ENCODE assay signal across 9 cellular contexts in the genomic region with DNA sequence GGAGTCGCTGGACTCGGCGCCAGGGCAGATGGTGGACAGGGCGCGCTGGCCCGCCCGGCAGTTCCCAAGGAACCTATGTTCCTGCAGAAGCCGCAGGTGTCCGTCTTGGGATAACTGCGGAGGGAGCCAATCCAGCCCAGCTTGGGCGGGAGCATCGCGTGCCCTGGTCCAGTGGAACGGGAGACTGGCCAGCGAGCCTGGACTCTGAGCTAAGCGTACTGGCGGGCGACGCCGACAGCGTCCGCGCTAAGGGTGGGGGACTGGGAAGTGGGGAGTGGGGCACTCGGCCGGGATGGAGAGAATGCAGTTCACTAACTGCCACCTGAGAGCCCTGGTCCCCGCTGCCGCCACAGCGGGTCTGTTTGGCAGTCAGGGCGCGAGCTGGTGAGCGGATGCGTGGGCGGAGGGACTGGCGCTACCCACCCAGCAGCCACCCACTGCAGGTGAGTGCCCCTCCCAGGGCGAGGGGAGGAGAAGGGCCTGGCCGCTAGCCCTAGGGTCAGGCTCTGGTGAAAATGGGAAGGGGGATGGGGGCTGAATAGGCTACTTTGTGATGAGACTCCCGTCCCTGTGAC. TPM values are rescaled to one million over a fixed set of nuclear protein-coding genes. Genes with fewer than 3 reads are reported as not detected.
DNase-seq lines count a peak whose midpoint lies in the region; ATAC-seq and TF ChIP-seq lines count a peak whose summit lies in the region.
"Had no signal": no experiment of that assay in that cellular context is flagged by ENCODE, and none has a peak within 500 bp of the region (broad histone marks: within the 10 kb centered on the region; RNA-seq: fewer than 3 reads in every experiment).

No MANE protein-coding gene starts in this region.

- H3K4me3 Mint-ChIP-seq in natural killer cell: peak overlapping the region; percentile 88

- H3K9me3 ChIP-seq in SJCRH30 (replicated peaks): no peaks in the 10 kb centered on the region

- H3K27me3 ChIP-seq in SJCRH30: no peaks in the 10 kb centered on the region
- peaks cover 0 to 83% (median 8%) of the 10 kb centered on the region in 45 donors for H3K27me3 ChIP-seq in dorsolateral prefrontal cortex

- H3K4me1 ChIP-seq in SJCRH30: no peaks in the 10 kb centered on the region

- no peaks in the 10 kb centered on the region for H3K36me3 Mint-ChIP-seq in natural killer cell

- ATAC-seq in natural killer cell: no peak
- ATAC-seq in HG02938 (IDR thresholded peaks at IDR 0.05; ENCODE audit: unreplicated experiment): no peak
- no peak for ATAC-seq in HG03521 (IDR thresholded peaks at IDR 0.05; ENCODE audit: unreplicated experiment)
- ATAC-seq: GM12878 had no signal

- no peaks in the 10 kb centered on the region for H3K36me3 ChIP-seq in SJCRH30

- H3K27ac ChIP-seq in SJCRH30 (no peak overlapping the region; the same call in 1 of the 2 replicates), dorsolateral prefrontal cortex (peak overlapping the region in 17 of 59 donors; percentile 13 to 93 (median 59))

- intact Hi-C loops in dorsolateral prefrontal cortex (cut with DNase I) (loop anchor here (5.0 to 10.0 kb wide), 6 partner anchors 125 to 425 kb away; a partner anchor contains a TSS), natural killer cell (cut with micrococcal nuclease) (loop anchor here (10.0 kb wide), 1 partner anchor 223 kb away; no protein-coding TSS in a partner anchor)

- peaks cover 18 to 44% of the 10 kb centered on the region in 2 donors for H3K4me1 Mint-ChIP-seq in natural killer cell

- DNase-seq in AG10803 (ENCODE audit: low read depth) (no peak), SJCRH30 (no peak), dorsolateral prefrontal cortex (peak in 3 of 10 donors; percentile 36 to 49 (median 38)), natural killer cell (no peak), NCI-H748 treated with DMSO at 0.1 percent for 48 hours (lab: John Stamatoyannopoulos, UW) (no peak), cerebellum (ENCODE audit: low spot score) (no peak)

- peaks cover 25 to 26% of the 10 kb centered on the region in 2 donors for H3K27me3 Mint-ChIP-seq in natural killer cell (ENCODE audit: low read depth in 2 of 2)

- H3K27ac Mint-ChIP-seq in natural killer cell: peak overlapping the region in 1 of 2 donors; percentile 82

- TF ChIP-seq CTCF in AG10803 (conservative IDR thresholded peaks at IDR 0.05; ENCODE audit: low read length) (no peak), dorsolateral prefrontal cortex (IDR thresholded peaks at IDR 0.05 in 54 of 56, conservative IDR thresholded peaks at IDR 0.05 in 2 of 56; ENCODE audit: low read depth in 1 of 56, partially characterized antibody in 56 of 56) (no peak), natural killer cell (IDR thresholded peaks at IDR 0.05) (no peak)

- H3K4me3 ChIP-seq in AG10803 (ENCODE audit: low read length) (peak overlapping the region; percentile 76), SJCRH30 (peak overlapping the region; percentile 67), dorsolateral prefrontal cortex (peak overlapping the region; percentile 45 to 77 (median 64))
- H3K4me3 ChIP-seq: GM12878 had no signal

- H3K9me3 Mint-ChIP-seq in natural killer cell: no peaks in the 10 kb centered on the region

RNA-seq across cellular contexts. Expression of a gene that starts 1.3 kb away (rescaled TPM):
- 5.5 and 5.6 TPM in 2 replicates for total RNA-seq in SJCRH30 (2014; rRNA removed; shearing (Covaris generic))
- total RNA-seq in dorsolateral prefrontal cortex: 10 to 100 TPM; 10.3 to 32.7 (median 18.7) TPM
- total RNA-seq in natural killer cell: 1 to 10 TPM in 1 of 3 donors, under 1 TPM in 2; 0.23 to 1.1 (median 0.45) TPM
- 5.3 TPM for total RNA-seq in cerebellum
- total RNA-seq: GM12878 had no signal
